In genomic region chr2:142757111-142757510, GRCh38 we compare ENCODE assay signal across 16 cellular contexts.
DNase-seq lines count a peak whose midpoint lies in the region; ATAC-seq, FAIRE-seq and TF ChIP-seq lines count a peak whose summit lies in the region.
"Had no signal": no experiment of that assay in that cellular context is flagged by ENCODE, and none has a peak within 500 bp of the region (broad histone marks: within the 10 kb centered on the region; RNA-seq: fewer than 3 reads in every experiment).

No MANE protein-coding gene starts in this region.

- H3K4me1 ChIP-seq in HepG2 (ENCODE audit: insufficient read depth, low read length) (no peaks in the 10 kb centered on the region; the same call in 1 of the 2 replicates), right lobe of liver (peaks cover 0 to 16% (median 8%) of the 10 kb centered on the region in 4 donors)
- H3K4me1 ChIP-seq: BLaER1 treated with 17β-estradiol and CSF1 and Interleukin-3, amounts not matched to agents 10 nM and 100 nM; HAP-1 had no signal

- no peaks in the 10 kb centered on the region for H4K20me1 ChIP-seq in HepG2 (ENCODE audit: insufficient read depth, low read length)
- H4K20me1 ChIP-seq: BLaER1 treated with 17β-estradiol and CSF1 and Interleukin-3, amounts not matched to agents 10 nM and 100 nM had no signal

- H3K36me3 ChIP-seq in HepG2 (replicated peaks in 1 of 2; ENCODE audit: control insufficient read depth in 1 of 2, insufficient read depth in 2 of 2, low read length in 2 of 2) (no peaks in the 10 kb centered on the region), right lobe of liver (no peaks in the 10 kb centered on the region)
- H3K36me3 ChIP-seq: BLaER1 treated with 17β-estradiol and CSF1 and Interleukin-3, amounts not matched to agents 10 nM and 100 nM; HAP-1 had no signal

- no peak for TF ChIP-seq EP300 in HepG2 (IDR thresholded peaks at IDR 0.05; ENCODE audit: low read depth in 2 of 2, low read length in 2 of 2)
- TF ChIP-seq EP300 in HepG2 (CRISPR knock-in tag; IDR thresholded peaks at IDR 0.05; ENCODE audit: borderline replicate concordance): no peak

- no peak for TF ChIP-seq RAD21 in HepG2 (CRISPR knock-in tag; IDR thresholded peaks at IDR 0.05)

- no TSS peak for BruUV-seq in HepG2 (replicated peaks; lab: Mats Ljungman, UMichigan)

- no peak overlapping the region for H3K9ac ChIP-seq in HepG2 (ENCODE audit: insufficient read depth, low read depth, low read length)
- H3K9ac ChIP-seq: BLaER1 treated with 17β-estradiol and CSF1 and Interleukin-3, amounts not matched to agents 10 nM and 100 nM had no signal

- ATAC-seq in HepG2 (no peak), right lobe of liver (no peak), GM21447 (IDR thresholded peaks at IDR 0.05; ENCODE audit: unreplicated experiment) (no peak)

- no peak for FAIRE-seq in HepG2 (lab: Jason Lieb, UNC)
- FAIRE-seq: H1 had no signal

- no peak overlapping the region for H3K4me2 ChIP-seq in HepG2 (ENCODE audit: low read depth, low read length)
- H3K4me2 ChIP-seq: BLaER1 treated with 17β-estradiol and CSF1 and Interleukin-3, amounts not matched to agents 10 nM and 100 nM had no signal

- H3K9me3 ChIP-seq in HepG2 (ENCODE audit: low read length): no peaks in the 10 kb centered on the region
- H3K9me3 ChIP-seq in right lobe of liver: peaks cover 0 to 6% (median 0%) of the 10 kb centered on the region in 4 donors
- H3K9me3 ChIP-seq: HAP-1 had no signal

- H3K79me2 ChIP-seq in HepG2 (ENCODE audit: insufficient read depth, low read length): no peaks in the 10 kb centered on the region

- TF ChIP-seq CTCF in HepG2 (CRISPR knock-in tag; IDR thresholded peaks at IDR 0.05) (no peak), right lobe of liver (IDR thresholded peaks at IDR 0.05) (no peak), fibroblast of pulmonary artery (IDR thresholded peaks at IDR 0.05; ENCODE audit: low read length, missing control alignments) (no peak), dorsolateral prefrontal cortex (IDR thresholded peaks at IDR 0.05 in 54 of 56, conservative IDR thresholded peaks at IDR 0.05 in 2 of 56; ENCODE audit: low read depth in 1 of 56, partially characterized antibody in 56 of 56) (no peak)

- POLR2A ChIA-PET in HepG2 (lab: Yijun Ruan, JAX): no interaction called here

- TF ChIP-seq POLR2A in HepG2 (IDR thresholded peaks at IDR 0.05; ENCODE audit: insufficient read depth in 1 of 2, low read depth in 2 of 2, low read length in 2 of 2) (no peak), right lobe of liver (IDR thresholded peaks at IDR 0.05) (no peak)

- 1% methylated on average over 2 of the region's 2 CpGs for WGBS in HepG2 (ENCODE audit: low lambda C conversion rate)
- no CpG with 5 or more reads among the region's 2 CpGs for WGBS in right lobe of liver (ENCODE audit: insufficient coverage, low coverage, low lambda C conversion rate, missing lambda C conversion rate)

- DNase-seq in HepG2 (ENCODE audit: low spot score) (no peak), right lobe of liver (no peak), amniotic epithelial cell (ENCODE audit: low read depth) (peak; percentile 54), fibroblast of pulmonary artery (ENCODE audit: low read depth) (peak; percentile 9), dorsolateral prefrontal cortex (no peak), iPS-NIHi7 (ENCODE audit: extremely low spot score) (no peak), nucleus accumbens (lab: John Stamatoyannopoulos, UW) (no peak)
- DNase-seq: ACHN; CD4-positive, CD25-positive, alpha-beta regulatory T cell; DMS53; HFFc6 had no signal

- in situ Hi-C loops in HepG2 (cut with HindIII; ENCODE audit: extremely low pct_ligation_motif_present, low pct_unique_long_range_greater_than_20kb): no loop called here

- no peak overlapping the region for H2AFZ ChIP-seq in HepG2 (ENCODE audit: low read length)

- H3K4me3 ChIP-seq in HepG2 (replicated peaks in 1 of 3; ENCODE audit: insufficient read depth in 1 of 3, low read depth in 2 of 3, low read length in 3 of 3): no peak overlapping the region
- H3K4me3 ChIP-seq in right lobe of liver: no peak overlapping the region
- H3K4me3 ChIP-seq in fibroblast of pulmonary artery (replicated peaks; ENCODE audit: low read depth, low read length): no peak overlapping the region
- H3K4me3 ChIP-seq in dorsolateral prefrontal cortex: no peak overlapping the region
- H3K4me3 ChIP-seq: BLaER1 treated with 17β-estradiol and CSF1 and Interleukin-3, amounts not matched to agents 10 nM and 100 nM; HAP-1 had no signal

- intact Hi-C loops in HepG2 (cut with micrococcal nuclease; ENCODE audit: unreplicated experiment): no loop called here
- intact Hi-C loops in right lobe of liver (cut with DNase I): no loop called here
- intact Hi-C loops in dorsolateral prefrontal cortex (cut with DNase I): no loop called here

- CTCF ChIA-PET in HepG2 (lab: Yijun Ruan, JAX; ENCODE audit: low intra/inter-chr PET ratio, low total read pairs): no interaction called here

- H3K27ac ChIP-seq in HepG2 (ENCODE audit: extremely low read length, insufficient read depth, low read length) (no peak overlapping the region), right lobe of liver (no peak overlapping the region), dorsolateral prefrontal cortex (no peak overlapping the region)
- H3K27ac ChIP-seq: 22Rv1; BLaER1 treated with 17β-estradiol and CSF1 and Interleukin-3, amounts not matched to agents 10 nM and 100 nM had no signal

- no peaks in the 10 kb centered on the region for H3K27me3 ChIP-seq in HepG2 (ENCODE audit: control insufficient read depth in 1 of 2, insufficient read depth in 2 of 2, low read length in 2 of 2)
- no peaks in the 10 kb centered on the region for H3K27me3 ChIP-seq in right lobe of liver
- no peaks in the 10 kb centered on the region for H3K27me3 ChIP-seq in dorsolateral prefrontal cortex
- H3K27me3 ChIP-seq: BLaER1 treated with 17β-estradiol and CSF1 and Interleukin-3, amounts not matched to agents 10 nM and 100 nM had no signal

TF ChIP-seq in HepG2, 621 proteins besides CTCF, POLR2A, EP300 and RAD21:
- TF ChIP-seq ZNF230 (CRISPR knock-in tag; IDR thresholded peaks at IDR 0.05): no peak
- TF ChIP-seq, protein P1, sequence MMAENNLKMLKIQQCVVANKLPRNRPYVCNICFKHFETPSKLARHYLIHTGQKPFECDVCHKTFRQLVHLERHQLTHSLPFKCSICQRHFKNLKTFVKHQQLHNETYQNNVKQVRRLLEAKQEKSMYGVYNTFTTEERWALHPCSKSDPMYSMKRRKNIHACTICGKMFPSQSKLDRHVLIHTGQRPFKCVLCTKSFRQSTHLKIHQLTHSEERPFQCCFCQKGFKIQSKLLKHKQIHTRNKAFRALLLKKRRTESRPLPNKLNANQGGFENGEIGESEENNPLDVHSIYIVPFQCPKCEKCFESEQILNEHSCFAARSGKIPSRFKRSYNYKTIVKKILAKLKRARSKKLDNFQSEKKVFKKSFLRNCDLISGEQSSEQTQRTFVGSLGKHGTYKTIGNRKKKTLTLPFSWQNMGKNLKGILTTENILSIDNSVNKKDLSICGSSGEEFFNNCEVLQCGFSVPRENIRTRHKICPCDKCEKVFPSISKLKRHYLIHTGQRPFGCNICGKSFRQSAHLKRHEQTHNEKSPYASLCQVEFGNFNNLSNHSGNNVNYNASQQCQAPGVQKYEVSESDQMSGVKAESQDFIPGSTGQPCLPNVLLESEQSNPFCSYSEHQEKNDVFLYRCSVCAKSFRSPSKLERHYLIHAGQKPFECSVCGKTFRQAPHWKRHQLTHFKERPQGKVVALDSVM (CRISPR knock-in tag; IDR thresholded peaks at IDR 0.05): peak; percentile 38; the same call in 1 of the 2 replicates
TF ChIP-seq in HepG2: peak in this region for 1.

Comparison
In these comparisons a context has a peak if more than half of its experiments do, and no peak if none do; other contexts are left out.
1. DNase-seq: peak in amniotic epithelial cell (single experiment) and fibroblast of pulmonary artery (single experiment); none in HepG2 (single experiment), right lobe of liver (0 of 3), dorsolateral prefrontal cortex (0 of 10), iPS-NIHi7 (single experiment) and nucleus accumbens (0 of 56).